ENCODE assay signal across 8 cellular contexts in genomic region chr11:14499560-14500180, GRCh38. TPM values are rescaled to one million over a fixed set of nuclear protein-coding genes. Genes with fewer than 3 reads are reported as not detected.
DNase-seq lines count a peak whose midpoint lies in the region; ATAC-seq and TF ChIP-seq lines count a peak whose summit lies in the region.

Gene COPB1 (minus strand): TSS chr11:14499811. CDS start chr11:14498928, 883 bp downstream.

- H3K27ac ChIP-seq in esophagus muscularis mucosa (replicated peaks in 1 of 4) = peak within 1 kb of the TSS; percentile 87 to 93 (median 91)

- peaks cover 20 to 55% (median 38%) of the 10 kb centered on the region in 4 donors for H3K36me3 ChIP-seq in esophagus muscularis mucosa

- no peaks in the 10 kb centered on the region for H3K9me3 Mint-ChIP-seq in activated T-cell treated with anti-CD3 and anti-CD28 coated beads, Interleukin-2, amount 50 U/mL, for 24 hours

- peaks cover 83% of the 10 kb centered on the region for H3K36me3 Mint-ChIP-seq in activated T-cell treated with anti-CD3 and anti-CD28 coated beads, Interleukin-2, amount 50 U/mL, for 24 hours (ENCODE audit: low read depth)

- WGBS in esophagus muscularis mucosa = 0% methylated on average over 19 of the region's 37 CpGs

- no peak for TF ChIP-seq EP300 in esophagus muscularis mucosa (IDR thresholded peaks at IDR 0.05)

- H3K27me3 Mint-ChIP-seq in activated T-cell treated with anti-CD3 and anti-CD28 coated beads, Interleukin-2, amount 50 U/mL, for 24 hours = no peaks in the 10 kb centered on the region

- in situ Hi-C loops in KBM-7 (cut with MboI; ENCODE audit: low pct_unique_long_range_greater_than_20kb, low sequenced_read_pairs) = loop anchor here (25.0 kb wide), 1 partner anchor 388 kb away; the partner anchor contains the start of gene CYP2R1

- DNase-seq in DMS153 treated with DMSO at 0.1 percent for 48 hours (lab: John Stamatoyannopoulos, UW; ENCODE audit: unreplicated experiment) = peak; percentile 84
- peak; percentile 92 for DNase-seq in KBM-7
- peak; percentile 91 for DNase-seq in activated T-cell treated with anti-CD3 and anti-CD28 coated beads, Interleukin-2, amount 50 U/mL, for 24 hours
- DNase-seq in esophagus muscularis mucosa (ENCODE audit: extremely low spot score) = peak; percentile 97
- DNase-seq in myocyte (ENCODE audit: low read depth) = peak; percentile 93
- peak; percentile 80 to 93 for DNase-seq in stimulated activated CD8-positive, alpha-beta memory T cell treated with anti-CD3 and anti-CD28 coated beads, Interleukin-7, amount 100 ng/mL, for 48 hours (ENCODE audit: extremely low read depth in 1 of 2, low read depth in 1 of 2)

- H3K4me1 ChIP-seq in esophagus muscularis mucosa = peaks cover 17 to 44% (median 36%) of the 10 kb centered on the region in 4 donors

- TF ChIP-seq POLR2A in esophagus muscularis mucosa (IDR thresholded peaks at IDR 0.05; ENCODE audit: low read depth) = no peak

- H3K27me3 ChIP-seq in esophagus muscularis mucosa = no peaks in the 10 kb centered on the region

- H3K4me3 Mint-ChIP-seq in activated T-cell treated with anti-CD3 and anti-CD28 coated beads, Interleukin-2, amount 50 U/mL, for 24 hours = peak within 1 kb of the TSS; percentile 95

- TF ChIP-seq CTCF in esophagus muscularis mucosa (IDR thresholded peaks at IDR 0.05) = peak in 1 of 3 experiments; percentile 2

- peaks cover 47% of the 10 kb centered on the region for H3K4me1 Mint-ChIP-seq in activated T-cell treated with anti-CD3 and anti-CD28 coated beads, Interleukin-2, amount 50 U/mL, for 24 hours (ENCODE audit: low read depth)

- H3K4me3 ChIP-seq in esophagus muscularis mucosa = peak within 1 kb of the TSS; percentile 83 to 91 (median 89)

- peak within 1 kb of the TSS; percentile 98 for H3K27ac Mint-ChIP-seq in activated T-cell treated with anti-CD3 and anti-CD28 coated beads, Interleukin-2, amount 50 U/mL, for 24 hours

- no peaks in the 10 kb centered on the region for H3K9me3 ChIP-seq in esophagus muscularis mucosa

- ATAC-seq in GM21717 (IDR thresholded peaks at IDR 0.05; ENCODE audit: unreplicated experiment) = peak; percentile 88

- intact Hi-C loops in esophagus muscularis mucosa (cut with DNase I) = loop anchor here (5.0 kb wide), 1 partner anchor 37 kb away; no protein-coding TSS in a partner anchor

TF ChIP-seq in PFSK-1, 5 proteins besides CTCF, POLR2A, EP300 and RAD21:
- TF ChIP-seq SIN3A (IDR thresholded peaks at IDR 0.05; ENCODE audit: borderline replicate concordance, insufficient read depth, low read length) = peak; percentile 71; the same call in 1 of the 2 replicates
- peak; percentile 60 for TF ChIP-seq FOXP2 (optimal IDR thresholded peaks at IDR 0.05; ENCODE audit: borderline replicate concordance, extremely low read depth, extremely low read length, insufficient read depth)
- TF ChIP-seq POLR2AphosphoS5 (IDR thresholded peaks at IDR 0.05; ENCODE audit: low read depth, low read length) = peak; percentile 100
- TF ChIP-seq REST (IDR thresholded peaks at IDR 0.05; ENCODE audit: insufficient read depth in 1 of 2, low read depth in 2 of 2, low read length in 2 of 2) = 0 out of 4 replicates have a peak, but pooled peaks of 1 of the 2 experiments have one; percentile 8
- TF ChIP-seq TAF1 (IDR thresholded peaks at IDR 0.05; ENCODE audit: borderline replicate concordance, insufficient read depth, low read length) = peak; percentile 88

RNA-seq across cellular contexts. Expression of gene COPB1, which starts in this region (rescaled TPM):
- polyA plus RNA-seq in PFSK-1 (2012; ENCODE audit: insufficient read length, low read depth) = 70.5 TPM
- total RNA-seq in esophagus muscularis mucosa (10 to 100 TPM; 64.1 to 85.2 (median 80.5) TPM), myocyte (183 and 224 TPM in 2 replicates)
- polyA plus RNA-seq in myocyte (2012) = 80.2 TPM

Comparison
In these comparisons a context has a peak if more than half of its experiments do, and no peak if none do; other contexts are left out.
1. Peak in every context shown above with its lines: DNase-seq, ATAC-seq, H3K4me3 ChIP-seq and H3K27ac ChIP-seq.